Comparison of ENCODE assay signal across 9 cellular contexts in the genomic region with DNA sequence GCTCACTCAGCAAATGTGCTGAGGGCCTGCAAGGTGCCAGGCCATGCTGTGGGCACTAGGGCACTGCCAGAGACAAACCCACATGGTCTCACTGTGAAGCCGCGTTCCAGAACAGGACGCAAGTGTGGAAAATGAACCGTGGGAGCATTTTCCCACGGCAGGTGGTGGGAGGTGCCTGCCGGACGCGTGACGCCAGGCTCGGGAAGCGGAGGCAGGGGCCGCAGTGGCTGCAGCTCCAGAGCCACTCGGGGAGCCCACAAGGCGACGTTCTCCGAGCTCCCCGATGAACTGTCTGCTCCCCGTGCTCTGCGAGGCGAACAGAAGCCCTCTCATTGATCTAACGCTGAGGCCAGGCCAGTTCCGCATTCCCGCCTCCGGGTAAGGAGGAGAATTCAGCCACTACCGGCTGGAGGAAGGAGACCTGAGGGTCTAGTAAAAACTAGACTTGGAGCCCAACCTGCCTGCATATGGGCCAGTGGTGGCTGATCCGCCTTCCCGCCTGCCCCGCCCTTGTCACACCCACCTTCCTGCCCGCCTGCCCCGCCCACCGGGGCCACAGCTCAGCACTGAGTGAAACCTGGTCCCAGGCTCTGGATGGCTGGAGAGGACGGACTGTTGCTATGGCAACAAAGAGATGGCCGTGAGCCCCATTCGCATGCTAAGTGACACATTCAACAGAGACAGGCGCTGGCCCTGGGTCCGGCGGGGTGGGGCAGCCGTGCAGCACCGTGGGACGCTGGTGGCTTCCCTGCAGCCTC.
A peak's percentile ranks its signal among the peaks of the same experiment; 100 is the strongest.
DNase-seq lines count a peak whose midpoint lies in the region; ATAC-seq lines count a peak whose summit lies in the region.
"Had no signal": no experiment of that assay in that cellular context is flagged by ENCODE, and none has a peak within 500 bp of the region (broad histone marks: within the 10 kb centered on the region; RNA-seq: fewer than 3 reads in every experiment).

No MANE protein-coding gene starts in this region.

- no peaks in the 10 kb centered on the region for H3K9me3 Mint-ChIP-seq in T-helper 2 cell treated with Interferon-gamma antibody and Interleukin-4, amounts not matched to agents 5 μg/mL and 100 μg/mL, for 36 hours

- no peaks in the 10 kb centered on the region for H3K36me3 Mint-ChIP-seq in T-helper 2 cell treated with Interferon-gamma antibody and Interleukin-4, amounts not matched to agents 5 μg/mL and 100 μg/mL, for 36 hours (ENCODE audit: low read depth)

- no peak overlapping the region for H3K27ac Mint-ChIP-seq in T-helper 2 cell treated with Interferon-gamma antibody and Interleukin-4, amounts not matched to agents 5 μg/mL and 100 μg/mL, for 36 hours

- ATAC-seq in GM18520 (IDR thresholded peaks at IDR 0.05; ENCODE audit: unreplicated experiment), result no peak
- ATAC-seq in HG03442 (IDR thresholded peaks at IDR 0.05; ENCODE audit: unreplicated experiment), result no peak
- ATAC-seq: left lobe of liver had no signal

- H3K27me3 Mint-ChIP-seq in T-helper 2 cell treated with Interferon-gamma antibody and Interleukin-4, amounts not matched to agents 5 μg/mL and 100 μg/mL, for 36 hours (ENCODE audit: low read depth), result no peaks in the 10 kb centered on the region

- DNase-seq in T-helper 2 cell treated with Interferon-gamma antibody and Interleukin-4, amounts not matched to agents 5 μg/mL and 100 μg/mL, for 36 hours (ENCODE audit: low spot score), result peak; percentile 18
- DNase-seq in T-helper 2 cell (no peak), OCI-M1 (lab: John Stamatoyannopoulos, UW) (peak; percentile 12), ecto neural progenitor cell (ENCODE audit: low spot score) (peak; percentile 92)
- peak; percentile 13 for DNase-seq in stimulated activated CD8-positive, alpha-beta memory T cell treated with anti-CD3 and anti-CD28 coated beads, Interleukin-4, amount 100 ng/mL, for 24 hours (ENCODE audit: low read depth)
- no peak for DNase-seq in effector CD8-positive, alpha-beta T cell (lab: John Stamatoyannopoulos, UW)

- H3K4me1 Mint-ChIP-seq in T-helper 2 cell treated with Interferon-gamma antibody and Interleukin-4, amounts not matched to agents 5 μg/mL and 100 μg/mL, for 36 hours (ENCODE audit: low read depth), result no peaks in the 10 kb centered on the region

- no peak overlapping the region for H3K4me3 Mint-ChIP-seq in T-helper 2 cell treated with Interferon-gamma antibody and Interleukin-4, amounts not matched to agents 5 μg/mL and 100 μg/mL, for 36 hours

Comparison
In these comparisons a context has a peak if more than half of its experiments do, and no peak if none do; other contexts are left out.
1. DNase-seq: peak in T-helper 2 cell treated with Interferon-gamma antibody and Interleukin-4, amounts not matched to agents 5 μg/mL and 100 μg/mL, for 36 hours (single experiment), OCI-M1 (single experiment), ecto neural progenitor cell (single experiment) and stimulated activated CD8-positive, alpha-beta memory T cell treated with anti-CD3 and anti-CD28 coated beads, Interleukin-4, amount 100 ng/mL, for 24 hours (single experiment); none in T-helper 2 cell (0 of 5) and effector CD8-positive, alpha-beta T cell (single experiment).